Comparison of ENCODE assay signal across 20 cellular contexts in the genomic region with DNA sequence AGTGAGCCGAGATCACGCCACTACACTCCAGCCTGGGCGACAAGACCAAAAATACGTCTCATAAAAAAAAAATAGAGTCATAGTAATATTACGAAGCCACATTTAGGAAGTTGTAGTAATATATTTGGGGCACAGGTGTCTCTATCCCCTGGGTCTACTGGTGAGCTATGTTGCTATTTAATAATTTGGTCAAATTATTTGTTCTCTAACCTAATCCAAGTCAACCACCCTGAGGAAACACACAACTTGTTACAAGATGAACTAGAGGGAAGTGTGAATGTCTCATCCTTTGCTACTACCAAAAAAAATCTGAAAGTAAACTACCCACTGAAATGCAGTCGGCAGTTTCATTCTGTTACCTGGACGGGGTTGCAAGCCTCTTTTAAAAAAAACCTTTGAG. TPM values are rescaled to one million over a fixed set of nuclear protein-coding genes. Genes with fewer than 3 reads are reported as not detected.
A peak's percentile ranks its signal among the peaks of the same experiment; 100 is the strongest.
DNase-seq lines count a peak whose midpoint lies in the region; ATAC-seq and TF ChIP-seq lines count a peak whose summit lies in the region.
"Had no signal": no experiment of that assay in that cellular context is flagged by ENCODE, and none has a peak within 500 bp of the region (broad histone marks: within the 10 kb centered on the region; RNA-seq: fewer than 3 reads in every experiment).

No MANE protein-coding gene starts in this region.

- BruUV-seq in Caco-2 (replicated peaks; lab: Mats Ljungman, UMichigan) = no TSS peak

- H3K27me3 Mint-ChIP-seq in Caco-2 (ENCODE audit: insufficient read depth, unreplicated experiment) = no peaks in the 10 kb centered on the region
- H3K27me3 Mint-ChIP-seq: activated naive CD4-positive, alpha-beta T cell treated with anti-CD3 and anti-CD28 coated beads, Interleukin-2, amount 50 U/mL, for 24 hours; activated T-cell treated with anti-CD3 and anti-CD28 coated beads, Interleukin-2, amount 50 U/mL, for 24 hours had no signal

- POLR2A ChIA-PET in Caco-2 (lab: Charles Lee) = no interaction called here

- no peaks in the 10 kb centered on the region for H3K36me3 Mint-ChIP-seq in Caco-2 (ENCODE audit: insufficient read depth, unreplicated experiment)
- H3K36me3 Mint-ChIP-seq: activated naive CD4-positive, alpha-beta T cell treated with anti-CD3 and anti-CD28 coated beads, Interleukin-2, amount 50 U/mL, for 24 hours; mesothelial cell of epicardium had no signal

- WGBS in ovary, 3 donors = 93 to 94% (median 93%) methylated on average over 7 of the region's 7 CpGs

- H3K4me1 ChIP-seq in ovary (ENCODE audit: insufficient read depth) = no peaks in the 10 kb centered on the region
- no peaks in the 10 kb centered on the region for H3K4me1 ChIP-seq in Caco-2

- H3K36me3 ChIP-seq in ovary (no peaks in the 10 kb centered on the region), Caco-2 (ENCODE audit: control insufficient read depth, insufficient read depth, low read length) (no peaks in the 10 kb centered on the region)

- no peak for TF ChIP-seq EP300 in ovary (IDR thresholded peaks at IDR 0.05)

- H3K9me3 ChIP-seq in ovary (no peaks in the 10 kb centered on the region), Caco-2 (no peaks in the 10 kb centered on the region)

- peaks cover 6% of the 10 kb centered on the region for H3K4me1 Mint-ChIP-seq in Caco-2 (ENCODE audit: low read depth, unreplicated experiment)
- H3K4me1 Mint-ChIP-seq: H9 had no signal

- H3K27me3 ChIP-seq in ovary (no peaks in the 10 kb centered on the region), Caco-2 (replicated peaks; ENCODE audit: control insufficient read depth, insufficient read depth, low read length) (no peaks in the 10 kb centered on the region)

- no peaks in the 10 kb centered on the region for H3K9me3 Mint-ChIP-seq in Caco-2 (ENCODE audit: unreplicated experiment)
- H3K9me3 Mint-ChIP-seq: activated naive CD4-positive, alpha-beta T cell treated with anti-CD3 and anti-CD28 coated beads, Interleukin-2, amount 50 U/mL, for 24 hours; activated T-cell treated with anti-CD3 and anti-CD28 coated beads, Interleukin-2, amount 50 U/mL, for 24 hours; H9; mesothelial cell of epicardium had no signal

- H3K27ac Mint-ChIP-seq in Caco-2 (ENCODE audit: unreplicated experiment) = no peak overlapping the region
- H3K27ac Mint-ChIP-seq: activated naive CD4-positive, alpha-beta T cell treated with anti-CD3 and anti-CD28 coated beads, Interleukin-2, amount 50 U/mL, for 24 hours; activated T-cell treated with anti-CD3 and anti-CD28 coated beads, Interleukin-2, amount 50 U/mL, for 24 hours; H9; mesothelial cell of epicardium had no signal

- CTCF ChIA-PET in Caco-2 (lab: Charles Lee) = no interaction called here

- DNase-seq in ovary (no peak), C1 segment of cervical spinal cord (lab: John Stamatoyannopoulos, UW) (no peak), Caco-2 (no peak), UCSD-AML1 (lab: John Stamatoyannopoulos, UW; ENCODE audit: unreplicated experiment) (no peak)
- DNase-seq: activated T-cell treated with anti-CD3 and anti-CD28 coated beads, Interleukin-2, amount 50 U/mL, for 24 hours; AML-193; H9; NCI-H1417; NCI-H2171; NCI-H748 treated with DMSO at 0.1 percent for 48 hours; SW 1271 had no signal

- TF ChIP-seq POLR2A in ovary (IDR thresholded peaks at IDR 0.05) = no peak

- H3K4me3 Mint-ChIP-seq in Caco-2 (ENCODE audit: unreplicated experiment) = no peak overlapping the region
- H3K4me3 Mint-ChIP-seq: activated naive CD4-positive, alpha-beta T cell treated with anti-CD3 and anti-CD28 coated beads, Interleukin-2, amount 50 U/mL, for 24 hours; activated T-cell treated with anti-CD3 and anti-CD28 coated beads, Interleukin-2, amount 50 U/mL, for 24 hours; H9; mesothelial cell of epicardium had no signal

- H3K4me3 ChIP-seq in ovary (no peak overlapping the region), Caco-2 (ENCODE audit: low read depth, low read length) (no peak overlapping the region)
- H3K4me3 ChIP-seq: smooth muscle cell had no signal

- ATAC-seq in GM18861 (IDR thresholded peaks at IDR 0.05; ENCODE audit: unreplicated experiment) = peak; percentile 50
- peak; percentile 60 for ATAC-seq in HG02642 (IDR thresholded peaks at IDR 0.05; ENCODE audit: poor library complexity, unreplicated experiment)
- ATAC-seq in HG03354 (IDR thresholded peaks at IDR 0.05; ENCODE audit: poor library complexity, severe bottlenecking, unreplicated experiment) = peak; percentile 62

- no peak overlapping the region for H3K27ac ChIP-seq in ovary
- H3K27ac ChIP-seq: KMS-11 had no signal

- TF ChIP-seq CTCF in ovary (IDR thresholded peaks at IDR 0.05) (no peak), Caco-2 (IDR thresholded peaks at IDR 0.05; ENCODE audit: insufficient read depth in 1 of 2, low read depth in 1 of 2, low read length in 1 of 2, severe bottlenecking in 1 of 2, unreplicated experiment in 1 of 2) (no peak)

- intact Hi-C loops in ovary (cut with DNase I) (no loop called here), Caco-2 (cut with micrococcal nuclease; ENCODE audit: unreplicated experiment) (no loop called here)

RNA-seq across cellular contexts. Expression of gene RGS8, which starts 35.3 kb away (rescaled TPM):
- 1 to 10 TPM in 1 of 7 donors, under 1 TPM in 5, not detected in 1; 0.12 to 1.7 (median 0.25) TPM for total RNA-seq in ovary
- 1 to 10 TPM in 1 of 2 donors, under 1 TPM in 1; 0.38 to 4.8 TPM for polyA plus RNA-seq in ovary
- not detected in 2 replicates for total RNA-seq in Caco-2 (2022)
- total RNA-seq: G401, H9, mesothelial cell of epicardium, pulmonary artery endothelial cell, smooth muscle cell had no signal
- polyA plus RNA-seq: smooth muscle cell had no signal

RNA-seq across cellular contexts. Expression of gene RGS16, which starts 44.9 kb away (rescaled TPM):
- total RNA-seq in ovary (1 to 10 TPM; 1.1 to 7.4 (median 2.5) TPM), Caco-2 (2022) (0.77 and 1.2 TPM in 2 replicates)
- 1 to 10 TPM; 3.8 to 4.3 TPM for polyA plus RNA-seq in ovary
- total RNA-seq: G401 had no signal

RNA-seq across cellular contexts. Expression of gene RNASEL, which starts 60.0 kb away (rescaled TPM):
- total RNA-seq in ovary (10 to 100 TPM in 3 of 7 donors, 1 to 10 TPM in 4; 6.7 to 14.1 (median 9.7) TPM), Caco-2 (2022) (2.7 and 2.9 TPM in 2 replicates)
- 10 to 100 TPM in 1 of 2 donors, 1 to 10 TPM in 1; 6.8 to 15.0 TPM for polyA plus RNA-seq in ovary
- total RNA-seq: G401 had no signal
